Comparison of ENCODE assay signal across 9 cellular contexts in the genomic region with DNA sequence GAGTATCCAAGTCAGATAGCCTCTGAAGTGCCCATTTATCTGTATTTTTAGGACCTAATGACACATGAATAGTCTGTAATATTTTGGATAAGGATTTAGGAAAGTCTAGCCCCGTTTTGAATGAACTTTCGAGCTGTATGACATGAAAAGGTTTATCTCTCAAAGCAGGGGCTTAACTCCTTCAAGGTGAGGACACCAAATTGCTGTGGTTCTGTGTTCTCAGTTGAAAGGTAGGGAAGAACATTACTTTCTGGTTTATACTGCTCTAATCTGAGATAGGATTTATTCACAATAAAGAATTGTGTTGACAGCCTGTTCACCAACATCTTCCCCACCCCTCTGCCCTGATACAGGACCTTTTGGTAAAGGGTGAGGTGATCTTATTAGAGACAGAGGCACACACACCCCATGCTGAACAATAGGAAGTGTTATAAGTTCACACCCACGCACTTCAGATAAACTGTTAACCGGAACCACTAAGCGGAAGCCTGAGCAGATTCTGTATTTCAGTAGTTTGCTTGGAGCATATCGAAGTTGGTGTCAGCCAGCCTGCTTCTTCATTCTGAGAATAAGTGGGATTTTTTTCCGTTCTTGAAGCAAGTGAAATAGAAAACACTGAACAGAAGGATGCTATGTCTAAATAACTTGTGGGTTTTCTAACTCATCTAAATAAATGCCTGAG.
A peak's percentile ranks its signal among the peaks of the same experiment; 100 is the strongest.
DNase-seq lines count a peak whose midpoint lies in the region; ATAC-seq and TF ChIP-seq lines count a peak whose summit lies in the region.
"Had no signal": no experiment of that assay in that cellular context is flagged by ENCODE, and none has a peak within 500 bp of the region (broad histone marks: within the 10 kb centered on the region; RNA-seq: fewer than 3 reads in every experiment).

No MANE protein-coding gene starts in this region.

- H3K9me3 Mint-ChIP-seq in activated naive CD4-positive, alpha-beta T cell treated with anti-CD3 and anti-CD28 coated beads, Interleukin-2, amount 10 ng/mL, durations not matched to agents 7 days and 5 days, result no peaks in the 10 kb centered on the region

- H3K4me3 ChIP-seq in IMR-90 (ENCODE audit: insufficient read depth, low read depth, low read length) (no peak overlapping the region), MG63 (no peak overlapping the region), psoas muscle (no peak overlapping the region)
- H3K4me3 ChIP-seq: BLaER1 treated with 17β-estradiol and CSF1 and Interleukin-3, amounts not matched to agents 10 nM and 100 nM had no signal

- H3K14ac ChIP-seq in IMR-90 (replicated peaks; ENCODE audit: low read depth, low read length), result 0 out of 2 replicates have a peak overlapping the region, but pooled peaks have one; percentile 8

- TF ChIP-seq POLR2A in IMR-90 (IDR thresholded peaks at IDR 0.05; ENCODE audit: low read depth, low read length), result no peak

- H3K79me1 ChIP-seq in IMR-90 (ENCODE audit: low read depth in 1 of 2, low read length in 2 of 2), result peaks cover 13 to 28% of the 10 kb centered on the region in 2 experiments; a peak in 3 of 4 replicates

- BruUV-seq in IMR-90 (replicated peaks; lab: Mats Ljungman, UMichigan), result no TSS peak

- no peak overlapping the region for H2BK15ac ChIP-seq in IMR-90 (ENCODE audit: low read depth, low read length)

- peak overlapping the region; percentile 33 for H3K4me3 Mint-ChIP-seq in activated naive CD4-positive, alpha-beta T cell treated with anti-CD3 and anti-CD28 coated beads, Interleukin-2, amount 10 ng/mL, durations not matched to agents 7 days and 5 days

- no CpG with 5 or more reads among the region's 7 CpGs for WGBS in IMR-90 (ENCODE audit: extremely low coverage in 2 of 2, insufficient read length in 1 of 2), 2 experiments
- WGBS in psoas muscle, 3 donors, result 74 to 80% (median 77%) methylated on average over 7 of the region's 7 CpGs

- H3K23ac ChIP-seq in IMR-90 (ENCODE audit: low read depth, low read length), result no peak overlapping the region

- no peak overlapping the region for H2BK5ac ChIP-seq in IMR-90 (ENCODE audit: low read depth, low read length, poor library complexity, severe bottlenecking)

- no peak overlapping the region for H4K8ac ChIP-seq in IMR-90 (ENCODE audit: low read depth in 2 of 2, low read length in 2 of 2)

- H2AFZ ChIP-seq in IMR-90 (replicated peaks; ENCODE audit: low read length, poor library complexity), result no peak overlapping the region

- H3K27me3 Mint-ChIP-seq in activated naive CD4-positive, alpha-beta T cell treated with anti-CD3 and anti-CD28 coated beads, Interleukin-2, amount 10 ng/mL, durations not matched to agents 7 days and 5 days, result no peaks in the 10 kb centered on the region

- H3K18ac ChIP-seq in IMR-90 (ENCODE audit: low read depth, low read length), result no peak overlapping the region

- no peak overlapping the region for H2AK9ac ChIP-seq in IMR-90 (replicated peaks; ENCODE audit: low read depth, low read length, poor library complexity)

- no peak overlapping the region for H4K91ac ChIP-seq in IMR-90 (ENCODE audit: insufficient read depth, low read depth, low read length)

- ATAC-seq in GM21381 (IDR thresholded peaks at IDR 0.05; ENCODE audit: unreplicated experiment) (peak; percentile 99), IMR-90 (ENCODE audit: low read depth) (no peak), psoas muscle (no peak)

- peak overlapping the region; percentile 88 for H3K27ac Mint-ChIP-seq in activated naive CD4-positive, alpha-beta T cell treated with anti-CD3 and anti-CD28 coated beads, Interleukin-2, amount 10 ng/mL, durations not matched to agents 7 days and 5 days

- intact Hi-C loops in IMR-90 (cut with micrococcal nuclease) (no loop called here), psoas muscle (cut with DNase I) (no loop called here)

- dilution Hi-C loops in IMR-90 (cut with HindIII; ENCODE audit: low sequenced_read_pairs, unreplicated experiment), result no loop called here

- DNase-seq in CD1c-positive myeloid dendritic cell (ENCODE audit: extremely low spot score), result peak; percentile 89
- no peak for DNase-seq in IMR-90
- DNase-seq in activated naive CD4-positive, alpha-beta T cell treated with anti-CD3 and anti-CD28 coated beads, Interleukin-2, amount 10 ng/mL, durations not matched to agents 7 days and 5 days, result peak; percentile 52
- DNase-seq in stimulated activated CD8-positive, alpha-beta memory T cell treated with anti-CD3 and anti-CD28 coated beads, Interleukin-12 subunit alpha, Interleukin-12 subunit beta, amount 100 ng/mL, for 1 hour (ENCODE audit: low read depth), result peak; percentile 28
- no peak for DNase-seq in MG63
- no peak for DNase-seq in psoas muscle
- DNase-seq in NCI-H226, result no peak

- H3K56ac ChIP-seq in IMR-90 (ENCODE audit: extremely low read depth, insufficient read depth, low read length), result no peak overlapping the region

- H3K9ac ChIP-seq in IMR-90 (ENCODE audit: low read depth, low read length), result no peak overlapping the region
- H3K9ac ChIP-seq: BLaER1 treated with 17β-estradiol and CSF1 and Interleukin-3, amounts not matched to agents 10 nM and 100 nM had no signal

- TF ChIP-seq RAD21 in IMR-90 (IDR thresholded peaks at IDR 0.05; ENCODE audit: low read length), result no peak

- CTCF ChIA-PET in IMR-90 (lab: Yijun Ruan, JAX), result no interaction called here
- CTCF ChIA-PET in activated naive CD4-positive, alpha-beta T cell treated with anti-CD3 and anti-CD28 coated beads, Interleukin-2, amount 10 ng/mL, durations not matched to agents 7 days and 5 days (lab: Charles Lee), result interaction anchor here (0.8 to 1.2 kb wide), 3 partner anchors 20 to 175 kb away, joined by 3 to 4 read pairs (median 3); no protein-coding TSS in a partner anchor

- H3K27ac ChIP-seq in IMR-90 (ENCODE audit: insufficient read depth, low read length) (no peak overlapping the region), psoas muscle (no peak overlapping the region)
- H3K27ac ChIP-seq: BLaER1 treated with 17β-estradiol and CSF1 and Interleukin-3, amounts not matched to agents 10 nM and 100 nM had no signal

- in situ Hi-C loops in IMR-90 (cut with MboI; ENCODE audit: low sequenced_read_pairs), result no loop called here

- POLR2A ChIA-PET in IMR-90 (lab: Charles Lee; ENCODE audit: unreplicated experiment), result no interaction called here

- peaks cover 29% of the 10 kb centered on the region for H3K36me3 Mint-ChIP-seq in activated naive CD4-positive, alpha-beta T cell treated with anti-CD3 and anti-CD28 coated beads, Interleukin-2, amount 10 ng/mL, durations not matched to agents 7 days and 5 days

- H3K4me1 ChIP-seq in IMR-90 (ENCODE audit: control insufficient read depth, insufficient read depth, low read length) (no peaks in the 10 kb centered on the region), psoas muscle (no peaks in the 10 kb centered on the region)

- H3K9me1 ChIP-seq in IMR-90 (ENCODE audit: insufficient read depth, low read length), result no peaks in the 10 kb centered on the region; the same call in 1 of the 2 replicates

- no peak overlapping the region for H2BK120ac ChIP-seq in IMR-90 (ENCODE audit: low read depth, low read length)

- peaks cover 51% of the 10 kb centered on the region for H3K4me1 Mint-ChIP-seq in activated naive CD4-positive, alpha-beta T cell treated with anti-CD3 and anti-CD28 coated beads, Interleukin-2, amount 10 ng/mL, durations not matched to agents 7 days and 5 days

- H4K20me1 ChIP-seq in IMR-90 (ENCODE audit: insufficient read depth, low read length), result no peaks in the 10 kb centered on the region

- H3K36me3 ChIP-seq in IMR-90 (ENCODE audit: control insufficient read depth, insufficient read depth, low read length) (peaks cover 6% of the 10 kb centered on the region; the same call in 1 of the 2 replicates), MG63 (no peaks in the 10 kb centered on the region), psoas muscle (ENCODE audit: insufficient read depth in 1 of 2, low read depth in 1 of 2) (no peaks in the 10 kb centered on the region)

- H2BK20ac ChIP-seq in IMR-90 (ENCODE audit: low read depth, low read length), result no peak overlapping the region

- no peak overlapping the region for H4K5ac ChIP-seq in IMR-90 (ENCODE audit: low read depth, low read length)

- no peak for TF ChIP-seq CTCF in IMR-90 (conservative IDR thresholded peaks at IDR 0.05; ENCODE audit: low read depth, low read length)
- no peak for TF ChIP-seq CTCF in psoas muscle (IDR thresholded peaks at IDR 0.05)

- 0 out of 2 replicates have a peak overlapping the region, but pooled peaks have one; percentile 10 for H3K4ac ChIP-seq in IMR-90 (ENCODE audit: low read depth, low read length)

- H3K9me3 ChIP-seq in IMR-90 (ENCODE audit: control insufficient read depth, insufficient read depth, low read length) (no peaks in the 10 kb centered on the region), MG63 (no peaks in the 10 kb centered on the region), psoas muscle (no peaks in the 10 kb centered on the region)
- H3K9me3 ChIP-seq: BLaER1 treated with 17β-estradiol and CSF1 and Interleukin-3, amounts not matched to agents 10 nM and 100 nM had no signal

- H3K4me2 ChIP-seq in IMR-90 (ENCODE audit: low read depth, low read length), result no peak overlapping the region

- no peak overlapping the region for H2AK5ac ChIP-seq in IMR-90 (ENCODE audit: low read depth, low read length)

- no peaks in the 10 kb centered on the region for H3K27me3 ChIP-seq in IMR-90 (ENCODE audit: control insufficient read depth, insufficient read depth, low read length)
- no peaks in the 10 kb centered on the region for H3K27me3 ChIP-seq in MG63
- H3K27me3 ChIP-seq in psoas muscle (ENCODE audit: insufficient read depth in 3 of 3, low read length in 2 of 3), result no peaks in the 10 kb centered on the region
- H3K27me3 ChIP-seq: BLaER1 treated with 17β-estradiol and CSF1 and Interleukin-3, amounts not matched to agents 10 nM and 100 nM had no signal

TF ChIP-seq in IMR-90, 13 proteins besides CTCF, POLR2A, EP300 and RAD21 (continues in another document):
- no peak for TF ChIP-seq MAZ (IDR thresholded peaks at IDR 0.05; ENCODE audit: borderline replicate concordance, low read depth, low read length)
- TF ChIP-seq CHD1 (IDR thresholded peaks at IDR 0.05; ENCODE audit: low read depth, low read length), result no peak
- TF ChIP-seq FOS (IDR thresholded peaks at IDR 0.05; ENCODE audit: low read depth, low read length), result no peak
- TF ChIP-seq SMC3 (IDR thresholded peaks at IDR 0.05; ENCODE audit: low read depth, low read length), result no peak
- no peak for TF ChIP-seq RFX5 (IDR thresholded peaks at IDR 0.05; ENCODE audit: low read depth, low read length)
- TF ChIP-seq CEBPB (IDR thresholded peaks at IDR 0.05; ENCODE audit: low read depth, low read length), result no peak
- TF ChIP-seq, protein P1, sequence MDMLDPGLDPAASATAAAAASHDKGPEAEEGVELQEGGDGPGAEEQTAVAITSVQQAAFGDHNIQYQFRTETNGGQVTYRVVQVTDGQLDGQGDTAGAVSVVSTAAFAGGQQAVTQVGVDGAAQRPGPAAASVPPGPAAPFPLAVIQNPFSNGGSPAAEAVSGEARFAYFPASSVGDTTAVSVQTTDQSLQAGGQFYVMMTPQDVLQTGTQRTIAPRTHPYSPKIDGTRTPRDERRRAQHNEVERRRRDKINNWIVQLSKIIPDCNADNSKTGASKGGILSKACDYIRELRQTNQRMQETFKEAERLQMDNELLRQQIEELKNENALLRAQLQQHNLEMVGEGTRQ (IDR thresholded peaks at IDR 0.05; ENCODE audit: low read depth, low read length), result no peak
- TF ChIP-seq MXI1 (IDR thresholded peaks at IDR 0.05; ENCODE audit: borderline replicate concordance, low read depth, low read length), result no peak
- no peak for TF ChIP-seq BHLHE40 (IDR thresholded peaks at IDR 0.05; ENCODE audit: low read depth, low read length)

Comparison
In these comparisons a context has a peak if more than half of its experiments do, and no peak if none do; other contexts are left out.
1. DNase-seq: peak in CD1c-positive myeloid dendritic cell (single experiment), activated naive CD4-positive, alpha-beta T cell treated with anti-CD3 and anti-CD28 coated beads, Interleukin-2, amount 10 ng/mL, durations not matched to agents 7 days and 5 days (single experiment) and stimulated activated CD8-positive, alpha-beta memory T cell treated with anti-CD3 and anti-CD28 coated beads, Interleukin-12 subunit alpha, Interleukin-12 subunit beta, amount 100 ng/mL, for 1 hour (single experiment); none in IMR-90 (single experiment), MG63 (single experiment), psoas muscle (0 of 2) and NCI-H226 (single experiment).